Comparison of ENCODE assay signal across 8 cellular contexts in the genomic region with DNA sequence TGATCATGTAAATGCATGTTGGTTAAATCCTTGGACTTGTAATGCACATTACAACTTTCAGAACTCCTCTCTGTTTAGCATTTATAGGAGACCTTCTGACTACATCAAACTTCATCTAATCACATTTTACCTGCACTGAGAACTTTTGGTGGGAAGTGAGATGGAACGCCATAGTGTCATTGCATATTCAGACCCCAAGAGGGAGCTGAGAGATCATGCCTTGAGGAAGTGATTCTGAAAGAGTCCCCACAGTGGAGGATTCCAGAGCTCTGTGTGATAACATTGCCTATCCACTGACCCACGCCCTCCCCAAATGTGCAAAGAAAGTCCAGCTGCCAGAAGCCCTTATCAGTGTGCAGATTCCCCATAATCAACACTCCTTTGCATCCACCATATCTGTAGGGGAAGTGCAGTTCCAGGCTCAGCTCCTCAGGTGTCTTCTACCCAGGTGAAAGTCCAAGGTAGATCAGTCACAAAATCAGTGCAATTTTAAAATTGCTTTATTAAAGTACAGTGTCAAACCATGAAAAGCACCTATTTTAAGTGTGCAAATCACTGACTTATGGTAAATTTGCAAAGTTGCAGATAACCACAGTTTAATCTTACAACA.
DNase-seq lines count a peak whose midpoint lies in the region; ATAC-seq, FAIRE-seq and TF ChIP-seq lines count a peak whose summit lies in the region.

No MANE protein-coding gene starts in this region.

- H3K4me3 ChIP-seq in LNCaP clone FGC (ENCODE audit: low read depth, low read length) (no peak overlapping the region), adrenal gland (no peak overlapping the region), keratinocyte (ENCODE audit: control insufficient read depth in 2 of 3, extremely low read depth in 1 of 3, insufficient read depth in 2 of 3, low read depth in 1 of 3, low read length in 3 of 3) (no peak overlapping the region)

- H3K27me3 ChIP-seq in adrenal gland (peaks cover 8% of the 10 kb centered on the region), keratinocyte (ENCODE audit: control insufficient read depth, extremely low read depth, insufficient read depth, low read length) (no peaks in the 10 kb centered on the region)

- FAIRE-seq in keratinocyte (lab: Jason Lieb, UNC) (peak; percentile 70), GM19239 (lab: Jason Lieb, UNC) (no peak)

- CTCF ChIA-PET in activated CD4-positive, alpha-beta T cell treated with anti-CD3 and anti-CD28 coated beads, Interleukin-2, amount 10 ng/mL, durations not matched to agents 7 days and 5 days (lab: Charles Lee), result no interaction called here

- no peaks in the 10 kb centered on the region for H3K79me2 ChIP-seq in keratinocyte (ENCODE audit: control insufficient read depth, insufficient read depth, low read length)

- H3K27ac Mint-ChIP-seq in activated CD4-positive, alpha-beta T cell treated with anti-CD3 and anti-CD28 coated beads, Interleukin-2, amount 10 ng/mL, durations not matched to agents 7 days and 5 days, result no peak overlapping the region

- DNase-seq in activated CD4-positive, alpha-beta T cell treated with anti-CD3 and anti-CD28 coated beads, Interleukin-2, amount 10 ng/mL, durations not matched to agents 7 days and 5 days, result peak; percentile 14
- DNase-seq in activated CD4-positive, alpha-beta T cell treated with anti-CD3 and anti-CD28 coated beads, Interleukin-2, amount 50 U/mL, for 48 hours, result no peak
- DNase-seq in LNCaP clone FGC (ENCODE audit: low read depth) (no peak), adrenal gland (peak in 4 of 7 donors; percentile 13 to 29 (median 18)), keratinocyte (ENCODE audit: low read depth, low spot score) (no peak), GM19239 (ENCODE audit: insufficient read length, low spot score) (no peak), activated T-cell treated with anti-CD3 and anti-CD28 coated beads for 4 hours (no peak)

- no peaks in the 10 kb centered on the region for H4K20me1 ChIP-seq in keratinocyte (ENCODE audit: control insufficient read depth, extremely low read depth, insufficient read depth, low read length)

- no peaks in the 10 kb centered on the region for H3K4me1 ChIP-seq in adrenal gland (replicated peaks in 1 of 2)
- no peaks in the 10 kb centered on the region for H3K4me1 ChIP-seq in keratinocyte (ENCODE audit: control insufficient read depth, extremely low read depth, insufficient read depth, low read length)

- intact Hi-C loops in adrenal gland (cut with DNase I), result no loop called here

- H3K27ac ChIP-seq in adrenal gland (no peak overlapping the region), keratinocyte (ENCODE audit: control insufficient read depth, insufficient read depth, low read length) (no peak overlapping the region)

- H3K9me3 ChIP-seq in adrenal gland (replicated peaks in 1 of 3), result no peaks in the 10 kb centered on the region
- no peaks in the 10 kb centered on the region for H3K9me3 ChIP-seq in keratinocyte (ENCODE audit: control insufficient read depth, low read depth, low read length)

- WGBS in adrenal gland, 4 donors, result 0 to 8% (median 6%) methylated on average over 2 of the region's 2 CpGs

- POLR2A ChIA-PET in activated CD4-positive, alpha-beta T cell treated with anti-CD3 and anti-CD28 coated beads, Interleukin-2, amount 10 ng/mL, durations not matched to agents 7 days and 5 days (lab: Charles Lee), result no interaction called here

- H3K4me3 Mint-ChIP-seq in activated CD4-positive, alpha-beta T cell treated with anti-CD3 and anti-CD28 coated beads, Interleukin-2, amount 10 ng/mL, durations not matched to agents 7 days and 5 days, result no peak overlapping the region

- H3K9me1 ChIP-seq in keratinocyte (ENCODE audit: control insufficient read depth, extremely low read depth, insufficient read depth, low read length), result no peaks in the 10 kb centered on the region

- H3K9ac ChIP-seq in keratinocyte (ENCODE audit: control insufficient read depth, extremely low read depth, insufficient read depth, low read length), result no peak overlapping the region

- dilution Hi-C loops in keratinocyte (cut with MboI; ENCODE audit: extremely low pct_ligation_motif_present, low sequenced_read_pairs), result no loop called here

- ATAC-seq in HG02981 (IDR thresholded peaks at IDR 0.05; ENCODE audit: unreplicated experiment), result no peak

- H3K9me3 Mint-ChIP-seq in activated CD4-positive, alpha-beta T cell treated with anti-CD3 and anti-CD28 coated beads, Interleukin-2, amount 10 ng/mL, durations not matched to agents 7 days and 5 days, result no peaks in the 10 kb centered on the region

- H3K36me3 Mint-ChIP-seq in activated CD4-positive, alpha-beta T cell treated with anti-CD3 and anti-CD28 coated beads, Interleukin-2, amount 10 ng/mL, durations not matched to agents 7 days and 5 days (ENCODE audit: low read depth), result no peaks in the 10 kb centered on the region

- TF ChIP-seq CTCF in LNCaP clone FGC (IDR thresholded peaks at IDR 0.05; ENCODE audit: control insufficient read depth, extremely low read depth, insufficient read depth), result peak; percentile 72
- peak; percentile 32 to 71 (median 57) for TF ChIP-seq CTCF in adrenal gland (IDR thresholded peaks at IDR 0.05)
- peak; percentile 75 to 90 (median 82) for TF ChIP-seq CTCF in keratinocyte (optimal IDR thresholded peaks at IDR 0.05 in 1 of 3, IDR thresholded peaks at IDR 0.05 in 1 of 3, conservative IDR thresholded peaks at IDR 0.05 in 1 of 3; ENCODE audit: extremely low read depth in 1 of 3, insufficient read depth in 2 of 3, low read length in 3 of 3)

- H2AFZ ChIP-seq in keratinocyte (ENCODE audit: control insufficient read depth, low read length), result no peak overlapping the region

- no peak overlapping the region for H3K4me2 ChIP-seq in keratinocyte (ENCODE audit: control insufficient read depth, extremely low read depth, insufficient read depth, low read depth, low read length)

- TF ChIP-seq POLR2A in adrenal gland (IDR thresholded peaks at IDR 0.05), result no peak

- H3K27me3 Mint-ChIP-seq in activated CD4-positive, alpha-beta T cell treated with anti-CD3 and anti-CD28 coated beads, Interleukin-2, amount 10 ng/mL, durations not matched to agents 7 days and 5 days, result peaks cover 14% of the 10 kb centered on the region

- H3K36me3 ChIP-seq in adrenal gland (replicated peaks in 1 of 2), result no peaks in the 10 kb centered on the region
- H3K36me3 ChIP-seq in keratinocyte (ENCODE audit: control insufficient read depth in 2 of 2, extremely low read depth in 1 of 2, insufficient read depth in 2 of 2, low read length in 2 of 2), result no peaks in the 10 kb centered on the region

- no peaks in the 10 kb centered on the region for H3K4me1 Mint-ChIP-seq in activated CD4-positive, alpha-beta T cell treated with anti-CD3 and anti-CD28 coated beads, Interleukin-2, amount 10 ng/mL, durations not matched to agents 7 days and 5 days

Comparison
In these comparisons a context has a peak if more than half of its experiments do, and no peak if none do; other contexts are left out.
1. DNase-seq: peak in activated CD4-positive, alpha-beta T cell treated with anti-CD3 and anti-CD28 coated beads, Interleukin-2, amount 10 ng/mL, durations not matched to agents 7 days and 5 days (single experiment) and adrenal gland (4 of 7); none in activated CD4-positive, alpha-beta T cell treated with anti-CD3 and anti-CD28 coated beads, Interleukin-2, amount 50 U/mL, for 48 hours (0 of 2), LNCaP clone FGC (single experiment), keratinocyte (single experiment), GM19239 (single experiment) and activated T-cell treated with anti-CD3 and anti-CD28 coated beads for 4 hours (single experiment).
2. Peak in every context shown above with its lines, with median percentiles within 50 percentile points of each other: CTCF ChIP-seq.